ENCODE assay signal across 1 cellular context in the genomic region with DNA sequence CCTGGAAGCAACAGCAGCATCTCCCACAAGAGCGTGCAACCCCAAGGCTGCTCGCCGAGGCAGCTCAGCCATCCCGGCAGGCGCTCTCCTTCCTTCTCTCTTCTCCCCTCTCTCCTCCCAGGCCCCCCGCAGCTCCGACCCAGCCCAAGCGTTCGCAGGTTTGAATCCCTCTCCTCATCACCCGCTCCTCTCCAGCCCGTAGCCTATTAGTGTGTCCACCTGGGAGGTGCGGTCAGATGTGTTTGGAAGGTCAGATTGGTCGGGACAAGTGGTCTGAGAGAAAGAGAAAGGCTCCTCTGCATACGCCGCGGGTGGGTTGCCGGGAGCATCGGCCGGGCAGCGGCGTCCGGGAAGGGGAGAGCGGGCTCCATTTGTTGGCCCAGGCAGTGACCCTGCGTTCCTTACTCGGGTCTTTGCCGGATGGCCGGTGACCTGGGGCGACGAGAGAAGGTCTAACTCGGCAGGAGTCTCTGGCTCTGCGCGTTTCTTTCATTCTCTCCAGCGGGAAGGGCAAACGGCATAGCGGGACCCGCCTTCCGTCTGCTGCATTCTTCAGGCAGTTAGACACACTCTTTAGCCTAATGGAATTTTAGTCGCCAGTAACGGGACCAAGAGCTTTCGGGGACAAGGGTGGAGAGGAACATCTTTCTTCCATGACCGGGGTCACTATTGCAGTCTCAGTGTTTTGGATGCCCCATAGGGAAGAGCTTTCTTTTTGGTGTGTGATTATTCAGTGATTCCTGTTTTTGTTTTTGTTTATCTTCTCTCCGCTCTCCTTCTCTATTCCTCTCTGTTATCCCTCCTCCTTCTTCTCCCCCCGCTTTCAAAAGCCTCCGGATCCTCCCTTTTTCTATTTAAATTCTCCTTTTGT.
A peak's percentile ranks its signal among the peaks of the same experiment; 100 is the strongest.
TF ChIP-seq lines count a peak whose summit lies in the region.

No MANE protein-coding gene starts in this region.

TF ChIP-seq in neural cell, 6 proteins besides CTCF, POLR2A, EP300 and RAD21 (continued from another document):
- TF ChIP-seq REST (IDR thresholded peaks at IDR 0.05; ENCODE audit: borderline replicate concordance) = no peak
- peak; percentile 3 for TF ChIP-seq POLR2AphosphoS5 (IDR thresholded peaks at IDR 0.05)
- TF ChIP-seq TAF1 (IDR thresholded peaks at IDR 0.05; ENCODE audit: low read depth) = no peak
